25 cellular contexts compared by ENCODE assay signal in the genomic region with DNA sequence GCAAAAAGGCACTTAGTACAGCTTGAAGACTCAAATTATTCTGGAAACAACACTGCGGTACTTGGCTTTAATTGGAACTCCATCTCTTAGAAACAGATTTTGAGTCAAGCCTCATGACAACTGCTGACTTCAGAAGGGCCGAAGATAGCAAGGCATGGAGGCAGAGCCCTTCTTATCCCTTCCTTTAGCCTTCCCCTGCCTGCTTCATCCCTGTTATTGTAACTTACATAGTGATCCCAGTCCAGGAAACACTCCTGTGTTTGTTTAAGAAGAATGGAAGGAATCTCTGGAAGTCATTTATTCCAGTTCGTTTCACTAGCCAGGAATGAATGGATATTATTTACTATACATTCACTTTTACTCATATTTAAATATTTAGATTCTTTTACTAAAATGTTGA.
"Had no signal": no experiment of that assay in that cellular context is flagged by ENCODE, and none has a peak within 500 bp of the region (broad histone marks: within the 10 kb centered on the region; RNA-seq: fewer than 3 reads in every experiment).

No MANE protein-coding gene starts in this region.

- H3K36me3 ChIP-seq: breast epithelium, MG63, SJCRH30 had no signal

- H3K27me3 Mint-ChIP-seq: activated CD4-positive, alpha-beta memory T cell treated with anti-CD3 and anti-CD28 coated beads for 36 hours; activated naive CD8-positive, alpha-beta T cell; T-helper 17 cell had no signal

- H3K27ac ChIP-seq: breast epithelium, RWPE1, SJCRH30 had no signal

- H3K4me1 ChIP-seq: breast epithelium, SJCRH30 had no signal

- H3K9me3 Mint-ChIP-seq: activated CD4-positive, alpha-beta memory T cell treated with anti-CD3 and anti-CD28 coated beads for 36 hours; activated CD4-positive, alpha-beta T cell treated with anti-CD3 and anti-CD28 coated beads, Interleukin-2, amount 10 ng/mL, durations not matched to agents 7 days and 5 days; activated naive CD4-positive, alpha-beta T cell treated with anti-CD3 and anti-CD28 coated beads for 36 hours; activated T-cell treated with anti-CD3 and anti-CD28 coated beads, Interleukin-2, amount 50 U/mL, for 4 hours had no signal

- H3K9me3 ChIP-seq: breast epithelium, MG63, SJCRH30 had no signal

- H3K27me3 ChIP-seq: breast epithelium, MG63, SJCRH30 had no signal

- H3K4me1 Mint-ChIP-seq: activated CD4-positive, alpha-beta T cell treated with anti-CD3 and anti-CD28 coated beads, Interleukin-2, amount 10 ng/mL, durations not matched to agents 7 days and 5 days; T-helper 17 cell had no signal

- H3K27ac Mint-ChIP-seq: activated CD4-positive, alpha-beta memory T cell treated with anti-CD3 and anti-CD28 coated beads for 36 hours; activated CD4-positive, alpha-beta T cell treated with anti-CD3 and anti-CD28 coated beads, Interleukin-2, amount 10 ng/mL, durations not matched to agents 7 days and 5 days; activated naive CD4-positive, alpha-beta T cell treated with anti-CD3 and anti-CD28 coated beads for 36 hours; activated naive CD8-positive, alpha-beta T cell; T-helper 17 cell had no signal

- H3K4me3 ChIP-seq: breast epithelium, MG63, SJCRH30 had no signal

- ATAC-seq: activated T-cell treated with anti-CD3 and anti-CD28 coated beads, Interleukin-2, amount 50 U/mL, for 4 hours; Panc1; T-helper 17 cell had no signal

- H3K4me3 Mint-ChIP-seq: activated CD4-positive, alpha-beta memory T cell treated with anti-CD3 and anti-CD28 coated beads for 36 hours; activated CD4-positive, alpha-beta T cell treated with anti-CD3 and anti-CD28 coated beads, Interleukin-2, amount 10 ng/mL, durations not matched to agents 7 days and 5 days; activated naive CD4-positive, alpha-beta T cell treated with anti-CD3 and anti-CD28 coated beads for 36 hours; activated naive CD8-positive, alpha-beta T cell; activated T-cell treated with anti-CD3 and anti-CD28 coated beads, Interleukin-2, amount 50 U/mL, for 4 hours; T-helper 17 cell had no signal

- DNase-seq: activated CD4-positive, alpha-beta memory T cell treated with anti-CD3 and anti-CD28 coated beads for 36 hours; activated CD4-positive, alpha-beta T cell treated with anti-CD3 and anti-CD28 coated beads, Interleukin-2, amount 10 ng/mL, durations not matched to agents 7 days and 5 days; activated CD4-positive, CD25-positive, alpha-beta regulatory T cell; activated CD8-positive, alpha-beta memory T cell treated with anti-CD3 and anti-CD28 coated beads for 24 hours; activated effector memory CD4-positive, alpha-beta T cell treated with anti-CD3 and anti-CD28 coated beads, Interleukin-2, amount 50 U/mL, for 16 hours; activated naive CD4-positive, alpha-beta T cell treated with anti-CD3 and anti-CD28 coated beads for 36 hours; activated T-cell treated with anti-CD3 and anti-CD28 coated beads, Interleukin-2, amount 50 U/mL, for 4 hours; caudate nucleus; MG63; NCI-H1105; NCI-H1436; NCI-H1694 treated with DMSO at 0.1 percent for 48 hours; NCI-H2029 treated with DMSO at 0.1 percent for 48 hours; NCI-H510A treated with DMSO at 0.1 percent for 48 hours; NCI-H69; NK-92 treated with Interleukin-12 subunit alpha and Interleukin-12 subunit beta, amount 100 ng/mL, for 24 hours; OCI-M1; Right ventricle myocardium superior; SJCRH30; T-helper 17 cell; T1000 had no signal

- H3K36me3 Mint-ChIP-seq: activated CD4-positive, alpha-beta memory T cell treated with anti-CD3 and anti-CD28 coated beads for 36 hours; activated naive CD8-positive, alpha-beta T cell had no signal
